ENCODE assay signal across 18 cellular contexts in the genomic region with DNA sequence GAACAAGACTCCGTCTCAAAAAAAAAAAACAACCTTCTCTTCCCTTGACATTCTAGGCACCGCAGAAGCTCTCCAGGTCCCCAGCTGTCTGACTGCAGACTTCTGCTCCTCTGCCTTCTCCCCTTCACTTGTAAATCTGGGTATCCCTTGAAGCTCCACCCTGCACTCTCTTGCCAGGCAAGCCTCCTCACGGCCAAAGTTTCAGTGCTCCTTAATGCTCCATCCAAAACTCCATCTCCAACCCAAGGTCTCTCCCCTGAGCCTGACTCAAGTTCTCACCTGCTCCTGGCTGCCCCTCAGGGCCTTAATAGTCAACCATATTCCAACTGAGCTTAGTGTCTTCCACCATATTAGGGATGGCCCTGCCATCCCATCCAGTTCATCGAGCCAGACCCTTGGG. TPM values are rescaled to one million over a fixed set of nuclear protein-coding genes. Genes with fewer than 3 reads are reported as not detected.
DNase-seq lines count a peak whose midpoint lies in the region; ATAC-seq and TF ChIP-seq lines count a peak whose summit lies in the region.
"Had no signal": no experiment of that assay in that cellular context is flagged by ENCODE, and none has a peak within 500 bp of the region (broad histone marks: within the 10 kb centered on the region; RNA-seq: fewer than 3 reads in every experiment).

No MANE protein-coding gene starts in this region.

- no peaks in the 10 kb centered on the region for H3K9me3 Mint-ChIP-seq in activated CD8-positive, alpha-beta memory T cell treated with anti-CD3 and anti-CD28 coated beads, Interleukin-2, amount 10 ng/mL, durations not matched to agents 7 days and 5 days (ENCODE audit: low read depth)
- peaks cover 0 to 2% (median 0%) of the 10 kb centered on the region in 5 experiments for H3K9me3 Mint-ChIP-seq in brain
- no peaks in the 10 kb centered on the region for H3K9me3 Mint-ChIP-seq in osteocyte (ENCODE audit: unreplicated experiment)

- no peaks in the 10 kb centered on the region for H3K27me3 Mint-ChIP-seq in activated CD8-positive, alpha-beta memory T cell treated with anti-CD3 and anti-CD28 coated beads, Interleukin-2, amount 10 ng/mL, durations not matched to agents 7 days and 5 days
- H3K27me3 Mint-ChIP-seq in brain (peaks cover 28% of the 10 kb centered on the region), osteocyte (ENCODE audit: unreplicated experiment) (no peaks in the 10 kb centered on the region)

- H3K4me3 ChIP-seq in dorsolateral prefrontal cortex: no peak overlapping the region
- no peak overlapping the region for H3K4me3 ChIP-seq in tibial artery
- H3K4me3 ChIP-seq: left ventricle myocardium inferior, PC-9, psoas muscle had no signal

- no peaks in the 10 kb centered on the region for H3K9me3 ChIP-seq in KOPT-K1 (ENCODE audit: insufficient read depth, low read length, poor library complexity, severe bottlenecking)
- H3K9me3 ChIP-seq in tibial artery: no peaks in the 10 kb centered on the region
- H3K9me3 ChIP-seq: left ventricle myocardium inferior, psoas muscle had no signal

- CTCF ChIA-PET in activated CD8-positive, alpha-beta memory T cell treated with anti-CD3 and anti-CD28 coated beads, Interleukin-2, amount 10 ng/mL, durations not matched to agents 7 days and 5 days (lab: Charles Lee): interaction anchor here (0.6 to 7.9 kb wide), 8 partner anchors 18 to 819 kb away, joined by 3 to 97 read pairs (median 6); no protein-coding TSS in a partner anchor

- H3K27ac Mint-ChIP-seq in activated CD8-positive, alpha-beta memory T cell treated with anti-CD3 and anti-CD28 coated beads, Interleukin-2, amount 10 ng/mL, durations not matched to agents 7 days and 5 days: peak overlapping the region; percentile 98
- H3K27ac Mint-ChIP-seq in brain: peak overlapping the region in 3 of 5 experiments; percentile 11 to 53 (median 20)
- H3K27ac Mint-ChIP-seq in osteocyte (ENCODE audit: unreplicated experiment): peak overlapping the region; percentile 16

- DNase-seq in activated CD8-positive, alpha-beta memory T cell treated with anti-CD3 and anti-CD28 coated beads, Interleukin-2, amount 10 ng/mL, durations not matched to agents 7 days and 5 days: no peak
- DNase-seq in activated CD8-positive, alpha-beta memory T cell treated with anti-CD3 and anti-CD28 coated beads for 24 hours: no peak
- DNase-seq in osteocyte (ENCODE audit: extremely low spot score, unreplicated experiment) (no peak), dorsolateral prefrontal cortex (no peak), tibial artery (no peak), ureter (ENCODE audit: low spot score) (no peak)
- DNase-seq: ACHN; amniotic stem cell; foreskin keratinocyte; left ventricle myocardium inferior; NCI-H1092; NCI-H69; stimulated activated naive CD4-positive, alpha-beta T cell treated with Interleukin-2 at 50 U/mL for 16 hours had no signal

- H3K27ac ChIP-seq in KOPT-K1 (ENCODE audit: low read depth, low read length, poor library complexity, severe bottlenecking) (peak overlapping the region; percentile 94), dorsolateral prefrontal cortex (no peak overlapping the region), tibial artery (no peak overlapping the region)
- H3K27ac ChIP-seq: foreskin keratinocyte, left ventricle myocardium inferior, PC-9, psoas muscle had no signal

- intact Hi-C loops in dorsolateral prefrontal cortex (cut with DNase I) (no loop called here), tibial artery (cut with DNase I; ENCODE audit: low total_unique reads) (no loop called here)

- H3K27me3 ChIP-seq in dorsolateral prefrontal cortex (no peaks in the 10 kb centered on the region), tibial artery (peaks cover 0 to 2% of the 10 kb centered on the region in 2 donors)
- H3K27me3 ChIP-seq: foreskin keratinocyte had no signal

- H3K4me3 Mint-ChIP-seq in activated CD8-positive, alpha-beta memory T cell treated with anti-CD3 and anti-CD28 coated beads, Interleukin-2, amount 10 ng/mL, durations not matched to agents 7 days and 5 days: peak overlapping the region; percentile 97
- H3K4me3 Mint-ChIP-seq in brain: peak overlapping the region in 4 of 5 experiments; percentile 42 to 76 (median 61)
- no peak overlapping the region for H3K4me3 Mint-ChIP-seq in osteocyte (ENCODE audit: unreplicated experiment)

- TF ChIP-seq CTCF in brain (conservative IDR thresholded peaks at IDR 0.05) (no peak), osteocyte (IDR thresholded peaks at IDR 0.05) (no peak), dorsolateral prefrontal cortex (IDR thresholded peaks at IDR 0.05 in 54 of 56, conservative IDR thresholded peaks at IDR 0.05 in 2 of 56; ENCODE audit: low read depth in 1 of 56, partially characterized antibody in 56 of 56) (no peak), tibial artery (IDR thresholded peaks at IDR 0.05) (no peak)

- H3K4me1 Mint-ChIP-seq in activated CD8-positive, alpha-beta memory T cell treated with anti-CD3 and anti-CD28 coated beads, Interleukin-2, amount 10 ng/mL, durations not matched to agents 7 days and 5 days: peaks cover 45% of the 10 kb centered on the region
- H3K4me1 Mint-ChIP-seq in brain: peaks cover 14% of the 10 kb centered on the region
- peaks cover 18% of the 10 kb centered on the region for H3K4me1 Mint-ChIP-seq in osteocyte (ENCODE audit: unreplicated experiment)

- peaks cover 31% of the 10 kb centered on the region for H3K36me3 Mint-ChIP-seq in activated CD8-positive, alpha-beta memory T cell treated with anti-CD3 and anti-CD28 coated beads, Interleukin-2, amount 10 ng/mL, durations not matched to agents 7 days and 5 days
- H3K36me3 Mint-ChIP-seq in brain: no peaks in the 10 kb centered on the region
- no peaks in the 10 kb centered on the region for H3K36me3 Mint-ChIP-seq in osteocyte (ENCODE audit: unreplicated experiment)

- no peak for ATAC-seq in activated CD8-positive, alpha-beta memory T cell treated with anti-CD3 and anti-CD28 coated beads, Interleukin-2, amount 10 ng/mL, durations not matched to agents 7 days and 5 days
- ATAC-seq: foreskin keratinocyte, psoas muscle had no signal

- H3K36me3 ChIP-seq in KOPT-K1 (ENCODE audit: insufficient read depth, low read length) (no peaks in the 10 kb centered on the region), tibial artery (no peaks in the 10 kb centered on the region)
- H3K36me3 ChIP-seq: left ventricle myocardium inferior had no signal

- peaks cover 0 to 14% (median 10%) of the 10 kb centered on the region in 4 donors for H3K4me1 ChIP-seq in tibial artery
- H3K4me1 ChIP-seq: foreskin keratinocyte had no signal

RNA-seq across cellular contexts. Expression of a gene that starts 1.4 kb away (rescaled TPM):
- total RNA-seq in activated CD8-positive, alpha-beta memory T cell treated with anti-CD3 and anti-CD28 coated beads, Interleukin-2, amount 10 ng/mL, durations not matched to agents 7 days and 5 days: 10 to 100 TPM; 19.1 to 27.8 TPM
- polyA plus RNA-seq in brain (ENCODE audit: insufficient read depth, low read depth, low replicate concordance): 1.6 TPM
- total RNA-seq in osteocyte (1.8 TPM in 1 of 2 replicates, not detected in the other), dorsolateral prefrontal cortex (1 to 10 TPM in 102 of 120 experiments, under 1 TPM in 1, not detected in 17; 0.97 to 9.2 (median 2.6) TPM), ureter (1.7 TPM)
- total RNA-seq: cerebellum had no signal

RNA-seq across cellular contexts. Expression of a gene that starts 2.2 kb away (rescaled TPM):
- total RNA-seq in activated CD8-positive, alpha-beta memory T cell treated with anti-CD3 and anti-CD28 coated beads, Interleukin-2, amount 10 ng/mL, durations not matched to agents 7 days and 5 days: 1,000 to 10,000 TPM in 1 of 2 experiments, 100 to 1,000 TPM in 1; 852 to 1,014 TPM
- polyA plus RNA-seq in brain (ENCODE audit: insufficient read depth, low read depth, low replicate concordance): 6.8 TPM
- total RNA-seq in osteocyte (not detected in 2 replicates), dorsolateral prefrontal cortex (1 to 10 TPM in 53 of 120 experiments, under 1 TPM in 18, not detected in 49; 0.57 to 6.5 (median 1.6) TPM), ureter (1.7 TPM)
- total RNA-seq: foreskin keratinocyte, PC-9 had no signal
- polyA plus RNA-seq: foreskin keratinocyte had no signal

RNA-seq across cellular contexts. Expression of a gene that starts 4.0 kb away (rescaled TPM):
- 100 to 1,000 TPM; 121 to 123 TPM for total RNA-seq in activated CD8-positive, alpha-beta memory T cell treated with anti-CD3 and anti-CD28 coated beads, Interleukin-2, amount 10 ng/mL, durations not matched to agents 7 days and 5 days
- 186 TPM for polyA plus RNA-seq in brain (ENCODE audit: insufficient read depth, low read depth, low replicate concordance)
- total RNA-seq in osteocyte: 56.2 and 58.8 TPM in 2 replicates
- 100 to 1,000 TPM in 42 of 120 experiments, 10 to 100 TPM in 78; 45.6 to 130 (median 94.3) TPM for total RNA-seq in dorsolateral prefrontal cortex
- total RNA-seq in ureter: 73.4 TPM

RNA-seq across cellular contexts. Expression of a gene that starts 17.5 kb away (rescaled TPM):
- total RNA-seq in activated CD8-positive, alpha-beta memory T cell treated with anti-CD3 and anti-CD28 coated beads, Interleukin-2, amount 10 ng/mL, durations not matched to agents 7 days and 5 days: under 1 TPM in 1 of 2 experiments, not detected in 1; 0.23 TPM
- polyA plus RNA-seq in brain (ENCODE audit: insufficient read depth, low read depth, low replicate concordance): not detected
- not detected in 2 replicates for total RNA-seq in osteocyte
- total RNA-seq in dorsolateral prefrontal cortex: not detected
- total RNA-seq in ureter: not detected
- total RNA-seq: cerebellum, foreskin keratinocyte, left ventricle myocardium inferior, PC-9, psoas muscle had no signal
- polyA plus RNA-seq: foreskin keratinocyte, psoas muscle had no signal

RNA-seq across cellular contexts. Expression of a gene that starts 20.2 kb away (rescaled TPM):
- not detected for total RNA-seq in activated CD8-positive, alpha-beta memory T cell treated with anti-CD3 and anti-CD28 coated beads, Interleukin-2, amount 10 ng/mL, durations not matched to agents 7 days and 5 days
- polyA plus RNA-seq in brain (ENCODE audit: insufficient read depth, low read depth, low replicate concordance): not detected
- not detected in 2 replicates for total RNA-seq in osteocyte
- total RNA-seq in dorsolateral prefrontal cortex: under 1 TPM in 17 of 120 experiments, not detected in 103; 0.33 to 0.94 (median 0.50) TPM
- not detected for total RNA-seq in ureter
- total RNA-seq: cerebellum, foreskin keratinocyte, left ventricle myocardium inferior, psoas muscle had no signal
- polyA plus RNA-seq: foreskin keratinocyte, psoas muscle had no signal

Comparison
In these comparisons a context has a peak if more than half of its experiments do, and no peak if none do; other contexts are left out.
1. H3K27ac Mint-ChIP-seq: peak in every context shown above with its lines; median percentile 98 in activated CD8-positive, alpha-beta memory T cell treated with anti-CD3 and anti-CD28 coated beads, Interleukin-2, amount 10 ng/mL, durations not matched to agents 7 days and 5 days; 20 in brain; 16 in osteocyte.
2. RNA of a gene that starts 2.2 kb away (total RNA-seq): 852 to 1,014 TPM in activated CD8-positive, alpha-beta memory T cell treated with anti-CD3 and anti-CD28 coated beads, Interleukin-2, amount 10 ng/mL, durations not matched to agents 7 days and 5 days; 1.7 TPM in ureter (single experiment), 0.57 to 6.5 TPM in dorsolateral prefrontal cortex and not detected in osteocyte; every median in the first group is over 100 times any median in the second.